In the genomic region with DNA sequence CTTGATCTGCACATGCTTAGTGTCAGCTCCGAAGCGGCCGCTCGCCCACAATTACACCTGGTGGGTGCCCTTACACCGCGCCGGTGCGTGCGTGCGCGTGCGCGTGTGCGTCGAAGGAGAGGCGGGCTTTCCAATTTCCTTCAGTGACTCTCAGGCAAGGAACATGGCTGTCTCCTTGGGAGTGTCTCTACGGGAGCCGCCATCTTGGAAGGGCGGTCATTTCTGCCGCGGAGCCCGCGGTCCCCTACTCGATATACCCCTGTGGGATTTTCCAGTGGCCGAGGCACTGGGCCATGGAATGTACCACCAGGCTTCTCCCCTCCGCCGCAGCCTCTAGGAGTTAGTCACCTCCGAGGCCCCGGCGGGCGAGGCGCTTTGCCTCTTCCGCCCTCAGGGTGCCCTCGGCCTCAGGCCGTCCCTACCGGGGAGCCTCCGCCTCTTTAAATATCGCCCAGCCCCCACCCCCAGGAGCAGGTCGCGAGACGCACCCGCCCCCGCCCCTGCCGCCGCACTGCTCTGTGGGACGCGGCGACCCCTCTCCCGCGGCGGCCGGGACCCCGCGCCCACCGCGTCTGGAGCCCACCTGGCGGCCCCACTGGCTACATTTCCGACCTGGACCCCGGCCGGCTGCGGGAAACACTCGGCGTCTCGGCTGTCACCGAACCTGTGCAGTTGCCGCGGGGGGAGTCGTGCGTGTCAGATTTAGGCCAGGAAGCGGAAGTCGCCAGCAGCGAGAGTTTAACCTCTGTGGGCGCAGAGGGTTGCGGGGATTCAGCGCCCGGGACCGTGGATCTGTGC, we compare ENCODE assay signal across 8 cellular contexts. TPM values are rescaled to one million over a fixed set of nuclear protein-coding genes. Genes with fewer than 3 reads are reported as not detected.
DNase-seq lines count a peak whose midpoint lies in the region; ATAC-seq, FAIRE-seq and TF ChIP-seq lines count a peak whose summit lies in the region.

A gene (minus strand): TSS at position 711 of the 798 bp plus-strand sequence. CDS start 15,741 bp downstream, outside the sequence.

- no peaks in the 10 kb centered on the region for H3K27me3 Mint-ChIP-seq in T-helper 1 cell treated with Interleukin-12 subunit alpha and Interleukin-12 subunit beta and Interleukin-4 antibody, amounts not matched to agents 30 μg/mL and 1 μg/mL, for 36 hours (ENCODE audit: low read depth)

- peaks cover 6% of the 10 kb centered on the region for H3K36me3 Mint-ChIP-seq in T-helper 1 cell treated with Interleukin-12 subunit alpha and Interleukin-12 subunit beta and Interleukin-4 antibody, amounts not matched to agents 30 μg/mL and 1 μg/mL, for 36 hours (ENCODE audit: low read depth)

- H3K9me3 Mint-ChIP-seq in T-helper 1 cell treated with Interleukin-12 subunit alpha and Interleukin-12 subunit beta and Interleukin-4 antibody, amounts not matched to agents 30 μg/mL and 1 μg/mL, for 36 hours: no peaks in the 10 kb centered on the region

- H3K4me3 Mint-ChIP-seq in T-helper 1 cell treated with Interleukin-12 subunit alpha and Interleukin-12 subunit beta and Interleukin-4 antibody, amounts not matched to agents 30 μg/mL and 1 μg/mL, for 36 hours: peak within 1 kb of the TSS; percentile 99

- H3K4me1 Mint-ChIP-seq in T-helper 1 cell treated with Interleukin-12 subunit alpha and Interleukin-12 subunit beta and Interleukin-4 antibody, amounts not matched to agents 30 μg/mL and 1 μg/mL, for 36 hours (ENCODE audit: low read depth): peaks cover 30% of the 10 kb centered on the region

- peaks cover 0 to 18% of the 10 kb centered on the region in 2 donors for H3K4me1 ChIP-seq in right atrium auricular region

- DNase-seq in NCI-H1694 (lab: John Stamatoyannopoulos, UW): peak; percentile 61
- peak; percentile 4 to 79 (median 52) for DNase-seq in amygdala (lab: John Stamatoyannopoulos, UW)
- peak; percentile 68 for DNase-seq in right atrium auricular region (ENCODE audit: low spot score)
- peak; percentile 36 for DNase-seq in pulmonary artery endothelial cell (ENCODE audit: low read depth, low spot score)
- DNase-seq in urothelium cell line (ENCODE audit: low spot score): peak; percentile 88

- no peak for FAIRE-seq in urothelium cell line (lab: Jason Lieb, UNC)

- H3K36me3 ChIP-seq in right atrium auricular region: no peaks in the 10 kb centered on the region

- peak within 1 kb of the TSS; percentile 96 to 97 for H3K27ac ChIP-seq in right atrium auricular region

- H3K27ac Mint-ChIP-seq in T-helper 1 cell treated with Interleukin-12 subunit alpha and Interleukin-12 subunit beta and Interleukin-4 antibody, amounts not matched to agents 30 μg/mL and 1 μg/mL, for 36 hours: peak within 1 kb of the TSS; percentile 95

- no peaks in the 10 kb centered on the region for H3K9me3 ChIP-seq in right atrium auricular region

- H3K4me3 ChIP-seq in right atrium auricular region: peak within 1 kb of the TSS; percentile 70 to 71

- ATAC-seq in GM18498 (IDR thresholded peaks at IDR 0.05; ENCODE audit: unreplicated experiment) (peak; percentile 91), HG02885 (IDR thresholded peaks at IDR 0.05; ENCODE audit: poor library complexity, unreplicated experiment) (peak; percentile 88)

- no peaks in the 10 kb centered on the region for H3K27me3 ChIP-seq in right atrium auricular region

- no peak for TF ChIP-seq CTCF in right atrium auricular region (IDR thresholded peaks at IDR 0.05)

RNA-seq across cellular contexts. Expression of the gene that starts here (rescaled TPM):
- 10 to 100 TPM; 10.5 to 12.1 TPM for total RNA-seq in right atrium auricular region
- total RNA-seq in pulmonary artery endothelial cell: 4.2 and 7.2 TPM in 2 replicates

Comparison
In these comparisons a context has a peak if more than half of its experiments do, and no peak if none do; other contexts are left out.
1. Peak in every context shown above with its lines: DNase-seq, ATAC-seq, H3K4me3 ChIP-seq and H3K27ac ChIP-seq.
2. DNase-seq: peak in every context shown above with its lines; median percentile 88 in urothelium cell line; 68 in right atrium auricular region; 61 in NCI-H1694; 52 in amygdala; 36 in pulmonary artery endothelial cell.